ENCODE assay signal across 1 cellular context in the genomic region with DNA sequence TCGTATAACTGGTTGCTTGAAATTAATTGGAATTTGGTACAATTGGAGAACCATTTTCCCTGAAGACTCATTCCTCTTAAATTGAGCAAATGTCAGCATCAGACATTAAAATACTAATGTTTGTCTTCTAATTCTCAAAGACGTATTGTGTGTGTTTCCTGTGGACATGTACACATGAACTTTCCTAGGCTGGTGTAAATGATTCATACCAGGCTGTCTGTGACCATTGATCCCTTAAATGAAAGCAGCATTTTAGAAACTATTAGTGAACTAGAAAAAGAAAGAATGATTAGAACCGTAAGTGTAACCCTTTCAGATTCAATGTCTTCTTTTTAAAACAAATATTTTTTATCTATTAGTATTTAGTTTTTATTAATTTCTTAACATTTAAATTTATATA.
TF ChIP-seq lines count a peak whose summit lies in the region.

No MANE protein-coding gene starts in this region.

TF ChIP-seq in GM12878, 131 proteins besides CTCF, POLR2A, EP300 and RAD21 (continued from another document and continues in another):
- TF ChIP-seq, protein P1, sequence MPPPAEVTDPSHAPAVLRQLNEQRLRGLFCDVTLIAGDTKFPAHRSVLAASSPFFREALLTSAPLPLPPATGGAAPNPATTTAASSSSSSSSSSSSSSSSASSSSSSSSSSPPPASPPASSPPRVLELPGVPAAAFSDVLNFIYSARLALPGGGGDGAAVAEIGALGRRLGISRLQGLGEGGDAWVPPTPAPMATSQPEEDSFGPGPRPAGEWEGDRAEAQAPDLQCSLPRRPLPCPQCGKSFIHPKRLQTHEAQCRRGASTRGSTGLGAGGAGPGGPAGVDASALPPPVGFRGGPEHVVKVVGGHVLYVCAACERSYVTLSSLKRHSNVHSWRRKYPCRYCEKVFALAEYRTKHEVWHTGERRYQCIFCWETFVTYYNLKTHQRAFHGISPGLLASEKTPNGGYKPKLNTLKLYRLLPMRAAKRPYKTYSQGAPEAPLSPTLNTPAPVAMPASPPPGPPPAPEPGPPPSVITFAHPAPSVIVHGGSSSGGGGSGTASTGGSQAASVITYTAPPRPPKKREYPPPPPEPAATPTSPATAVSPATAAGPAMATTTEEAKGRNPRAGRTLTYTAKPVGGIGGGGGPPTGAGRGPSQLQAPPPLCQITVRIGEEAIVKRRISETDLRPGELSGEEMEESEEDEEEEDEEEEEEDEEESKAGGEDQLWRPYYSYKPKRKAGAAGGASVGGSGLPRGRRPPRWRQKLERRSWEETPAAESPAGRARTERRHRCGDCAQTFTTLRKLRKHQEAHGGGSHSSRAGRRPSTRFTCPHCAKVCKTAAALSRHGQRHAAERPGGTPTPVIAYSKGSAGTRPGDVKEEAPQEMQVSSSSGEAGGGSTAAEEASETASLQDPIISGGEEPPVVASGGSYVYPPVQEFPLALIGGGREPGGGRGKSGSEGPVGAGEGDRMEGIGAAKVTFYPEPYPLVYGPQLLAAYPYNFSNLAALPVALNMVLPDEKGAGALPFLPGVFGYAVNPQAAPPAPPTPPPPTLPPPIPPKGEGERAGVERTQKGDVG (CRISPR knock-in tag; IDR thresholded peaks at IDR 0.05), result no peak
- TF ChIP-seq, protein P2, sequence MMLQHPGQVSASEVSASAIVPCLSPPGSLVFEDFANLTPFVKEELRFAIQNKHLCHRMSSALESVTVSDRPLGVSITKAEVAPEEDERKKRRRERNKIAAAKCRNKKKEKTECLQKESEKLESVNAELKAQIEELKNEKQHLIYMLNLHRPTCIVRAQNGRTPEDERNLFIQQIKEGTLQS (IDR thresholded peaks at IDR 0.05; ENCODE audit: borderline replicate concordance, extremely low read depth, low read depth, low read length), result no peak
- TF ChIP-seq NFIC (IDR thresholded peaks at IDR 0.05; ENCODE audit: low read depth, low read length), result peak; percentile 78
- TF ChIP-seq MTA2 (IDR thresholded peaks at IDR 0.05; ENCODE audit: low read depth), result 0 out of 2 replicates have a peak, but pooled peaks have one; percentile 54
- no peak for TF ChIP-seq SP1 (IDR thresholded peaks at IDR 0.05; ENCODE audit: low read depth, low read length)
- TF ChIP-seq, protein P3, sequence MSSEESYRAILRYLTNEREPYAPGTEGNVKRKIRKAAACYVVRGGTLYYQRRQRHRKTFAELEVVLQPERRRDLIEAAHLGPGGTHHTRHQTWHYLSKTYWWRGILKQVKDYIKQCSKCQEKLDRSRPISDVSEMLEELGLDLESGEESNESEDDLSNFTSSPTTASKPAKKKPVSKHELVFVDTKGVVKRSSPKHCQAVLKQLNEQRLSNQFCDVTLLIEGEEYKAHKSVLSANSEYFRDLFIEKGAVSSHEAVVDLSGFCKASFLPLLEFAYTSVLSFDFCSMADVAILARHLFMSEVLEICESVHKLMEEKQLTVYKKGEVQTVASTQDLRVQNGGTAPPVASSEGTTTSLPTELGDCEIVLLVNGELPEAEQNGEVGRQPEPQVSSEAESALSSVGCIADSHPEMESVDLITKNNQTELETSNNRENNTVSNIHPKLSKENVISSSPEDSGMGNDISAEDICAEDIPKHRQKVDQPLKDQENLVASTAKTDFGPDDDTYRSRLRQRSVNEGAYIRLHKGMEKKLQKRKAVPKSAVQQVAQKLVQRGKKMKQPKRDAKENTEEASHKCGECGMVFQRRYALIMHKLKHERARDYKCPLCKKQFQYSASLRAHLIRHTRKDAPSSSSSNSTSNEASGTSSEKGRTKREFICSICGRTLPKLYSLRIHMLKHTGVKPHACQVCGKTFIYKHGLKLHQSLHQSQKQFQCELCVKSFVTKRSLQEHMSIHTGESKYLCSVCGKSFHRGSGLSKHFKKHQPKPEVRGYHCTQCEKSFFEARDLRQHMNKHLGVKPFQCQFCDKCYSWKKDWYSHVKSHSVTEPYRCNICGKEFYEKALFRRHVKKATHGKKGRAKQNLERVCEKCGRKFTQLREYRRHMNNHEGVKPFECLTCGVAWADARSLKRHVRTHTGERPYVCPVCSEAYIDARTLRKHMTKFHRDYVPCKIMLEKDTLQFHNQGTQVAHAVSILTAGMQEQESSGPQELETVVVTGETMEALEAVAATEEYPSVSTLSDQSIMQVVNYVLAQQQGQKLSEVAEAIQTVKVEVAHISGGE (CRISPR knock-in tag; IDR thresholded peaks at IDR 0.05), result no peak
- TF ChIP-seq TAF1 (IDR thresholded peaks at IDR 0.05; ENCODE audit: borderline replicate concordance, low read depth, low read length), result no peak
- peak; percentile 88 for TF ChIP-seq JUNB (IDR thresholded peaks at IDR 0.05)
- TF ChIP-seq GABPA (IDR thresholded peaks at IDR 0.05; ENCODE audit: low read depth), result peak; percentile 30; the same call in 1 of the 2 replicates
- TF ChIP-seq PAX5 (IDR thresholded peaks at IDR 0.05; ENCODE audit: borderline replicate concordance, low read depth, low read length), result 0 out of 2 replicates have a peak, but pooled peaks have one; percentile 31
- no peak for TF ChIP-seq TBL1XR1 (IDR thresholded peaks at IDR 0.05; ENCODE audit: low read depth, low read length)
- no peak; the same call in 1 of the 2 replicates for TF ChIP-seq ATF7 (IDR thresholded peaks at IDR 0.05; ENCODE audit: low read depth)
- no peak for TF ChIP-seq SUPT20H (IDR thresholded peaks at IDR 0.05; ENCODE audit: borderline replicate concordance, control insufficient read depth, low read depth, low read length)
- TF ChIP-seq HDAC2 (IDR thresholded peaks at IDR 0.05), result no peak
- TF ChIP-seq, protein P4, sequence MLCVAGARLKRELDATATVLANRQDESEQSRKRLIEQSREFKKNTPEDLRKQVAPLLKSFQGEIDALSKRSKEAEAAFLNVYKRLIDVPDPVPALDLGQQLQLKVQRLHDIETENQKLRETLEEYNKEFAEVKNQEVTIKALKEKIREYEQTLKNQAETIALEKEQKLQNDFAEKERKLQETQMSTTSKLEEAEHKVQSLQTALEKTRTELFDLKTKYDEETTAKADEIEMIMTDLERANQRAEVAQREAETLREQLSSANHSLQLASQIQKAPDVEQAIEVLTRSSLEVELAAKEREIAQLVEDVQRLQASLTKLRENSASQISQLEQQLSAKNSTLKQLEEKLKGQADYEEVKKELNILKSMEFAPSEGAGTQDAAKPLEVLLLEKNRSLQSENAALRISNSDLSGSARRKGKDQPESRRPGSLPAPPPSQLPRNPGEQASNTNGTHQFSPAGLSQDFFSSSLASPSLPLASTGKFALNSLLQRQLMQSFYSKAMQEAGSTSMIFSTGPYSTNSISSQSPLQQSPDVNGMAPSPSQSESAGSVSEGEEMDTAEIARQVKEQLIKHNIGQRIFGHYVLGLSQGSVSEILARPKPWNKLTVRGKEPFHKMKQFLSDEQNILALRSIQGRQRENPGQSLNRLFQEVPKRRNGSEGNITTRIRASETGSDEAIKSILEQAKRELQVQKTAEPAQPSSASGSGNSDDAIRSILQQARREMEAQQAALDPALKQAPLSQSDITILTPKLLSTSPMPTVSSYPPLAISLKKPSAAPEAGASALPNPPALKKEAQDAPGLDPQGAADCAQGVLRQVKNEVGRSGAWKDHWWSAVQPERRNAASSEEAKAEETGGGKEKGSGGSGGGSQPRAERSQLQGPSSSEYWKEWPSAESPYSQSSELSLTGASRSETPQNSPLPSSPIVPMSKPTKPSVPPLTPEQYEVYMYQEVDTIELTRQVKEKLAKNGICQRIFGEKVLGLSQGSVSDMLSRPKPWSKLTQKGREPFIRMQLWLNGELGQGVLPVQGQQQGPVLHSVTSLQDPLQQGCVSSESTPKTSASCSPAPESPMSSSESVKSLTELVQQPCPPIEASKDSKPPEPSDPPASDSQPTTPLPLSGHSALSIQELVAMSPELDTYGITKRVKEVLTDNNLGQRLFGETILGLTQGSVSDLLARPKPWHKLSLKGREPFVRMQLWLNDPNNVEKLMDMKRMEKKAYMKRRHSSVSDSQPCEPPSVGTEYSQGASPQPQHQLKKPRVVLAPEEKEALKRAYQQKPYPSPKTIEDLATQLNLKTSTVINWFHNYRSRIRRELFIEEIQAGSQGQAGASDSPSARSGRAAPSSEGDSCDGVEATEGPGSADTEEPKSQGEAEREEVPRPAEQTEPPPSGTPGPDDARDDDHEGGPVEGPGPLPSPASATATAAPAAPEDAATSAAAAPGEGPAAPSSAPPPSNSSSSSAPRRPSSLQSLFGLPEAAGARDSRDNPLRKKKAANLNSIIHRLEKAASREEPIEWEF (IDR thresholded peaks at IDR 0.05; ENCODE audit: insufficient replicate concordance, low read depth, low read length), result peak; percentile 37
- TF ChIP-seq, protein P5, sequence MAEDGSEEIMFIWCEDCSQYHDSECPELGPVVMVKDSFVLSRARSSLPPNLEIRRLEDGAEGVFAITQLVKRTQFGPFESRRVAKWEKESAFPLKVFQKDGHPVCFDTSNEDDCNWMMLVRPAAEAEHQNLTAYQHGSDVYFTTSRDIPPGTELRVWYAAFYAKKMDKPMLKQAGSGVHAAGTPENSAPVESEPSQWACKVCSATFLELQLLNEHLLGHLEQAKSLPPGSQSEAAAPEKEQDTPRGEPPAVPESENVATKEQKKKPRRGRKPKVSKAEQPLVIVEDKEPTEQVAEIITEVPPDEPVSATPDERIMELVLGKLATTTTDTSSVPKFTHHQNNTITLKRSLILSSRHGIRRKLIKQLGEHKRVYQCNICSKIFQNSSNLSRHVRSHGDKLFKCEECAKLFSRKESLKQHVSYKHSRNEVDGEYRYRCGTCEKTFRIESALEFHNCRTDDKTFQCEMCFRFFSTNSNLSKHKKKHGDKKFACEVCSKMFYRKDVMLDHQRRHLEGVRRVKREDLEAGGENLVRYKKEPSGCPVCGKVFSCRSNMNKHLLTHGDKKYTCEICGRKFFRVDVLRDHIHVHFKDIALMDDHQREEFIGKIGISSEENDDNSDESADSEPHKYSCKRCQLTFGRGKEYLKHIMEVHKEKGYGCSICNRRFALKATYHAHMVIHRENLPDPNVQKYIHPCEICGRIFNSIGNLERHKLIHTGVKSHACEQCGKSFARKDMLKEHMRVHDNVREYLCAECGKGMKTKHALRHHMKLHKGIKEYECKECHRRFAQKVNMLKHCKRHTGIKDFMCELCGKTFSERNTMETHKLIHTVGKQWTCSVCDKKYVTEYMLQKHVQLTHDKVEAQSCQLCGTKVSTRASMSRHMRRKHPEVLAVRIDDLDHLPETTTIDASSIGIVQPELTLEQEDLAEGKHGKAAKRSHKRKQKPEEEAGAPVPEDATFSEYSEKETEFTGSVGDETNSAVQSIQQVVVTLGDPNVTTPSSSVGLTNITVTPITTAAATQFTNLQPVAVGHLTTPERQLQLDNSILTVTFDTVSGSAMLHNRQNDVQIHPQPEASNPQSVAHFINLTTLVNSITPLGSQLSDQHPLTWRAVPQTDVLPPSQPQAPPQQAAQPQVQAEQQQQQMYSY (CRISPR knock-in tag; IDR thresholded peaks at IDR 0.05), result no peak
- no peak for TF ChIP-seq STAT1 (conservative IDR thresholded peaks at IDR 0.05)
- no peak for TF ChIP-seq KDM1A (IDR thresholded peaks at IDR 0.05; ENCODE audit: borderline replicate concordance)
- TF ChIP-seq ASH2L (IDR thresholded peaks at IDR 0.05; ENCODE audit: borderline replicate concordance, low read depth), result no peak
- TF ChIP-seq, protein P6, sequence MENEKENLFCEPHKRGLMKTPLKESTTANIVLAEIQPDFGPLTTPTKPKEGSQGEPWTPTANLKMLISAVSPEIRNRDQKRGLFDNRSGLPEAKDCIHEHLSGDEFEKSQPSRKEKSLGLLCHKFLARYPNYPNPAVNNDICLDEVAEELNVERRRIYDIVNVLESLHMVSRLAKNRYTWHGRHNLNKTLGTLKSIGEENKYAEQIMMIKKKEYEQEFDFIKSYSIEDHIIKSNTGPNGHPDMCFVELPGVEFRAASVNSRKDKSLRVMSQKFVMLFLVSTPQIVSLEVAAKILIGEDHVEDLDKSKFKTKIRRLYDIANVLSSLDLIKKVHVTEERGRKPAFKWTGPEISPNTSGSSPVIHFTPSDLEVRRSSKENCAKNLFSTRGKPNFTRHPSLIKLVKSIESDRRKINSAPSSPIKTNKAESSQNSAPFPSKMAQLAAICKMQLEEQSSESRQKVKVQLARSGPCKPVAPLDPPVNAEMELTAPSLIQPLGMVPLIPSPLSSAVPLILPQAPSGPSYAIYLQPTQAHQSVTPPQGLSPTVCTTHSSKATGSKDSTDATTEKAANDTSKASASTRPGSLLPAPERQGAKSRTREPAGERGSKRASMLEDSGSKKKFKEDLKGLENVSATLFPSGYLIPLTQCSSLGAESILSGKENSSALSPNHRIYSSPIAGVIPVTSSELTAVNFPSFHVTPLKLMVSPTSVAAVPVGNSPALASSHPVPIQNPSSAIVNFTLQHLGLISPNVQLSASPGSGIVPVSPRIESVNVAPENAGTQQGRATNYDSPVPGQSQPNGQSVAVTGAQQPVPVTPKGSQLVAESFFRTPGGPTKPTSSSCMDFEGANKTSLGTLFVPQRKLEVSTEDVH (IDR thresholded peaks at IDR 0.05; ENCODE audit: low read depth, partially characterized antibody), result no peak
- TF ChIP-seq ZNF384 (IDR thresholded peaks at IDR 0.05; ENCODE audit: borderline replicate concordance, low read depth, low read length), result no peak
- no peak for TF ChIP-seq IKZF1 (conservative IDR thresholded peaks at IDR 0.05)
- TF ChIP-seq, protein P7, sequence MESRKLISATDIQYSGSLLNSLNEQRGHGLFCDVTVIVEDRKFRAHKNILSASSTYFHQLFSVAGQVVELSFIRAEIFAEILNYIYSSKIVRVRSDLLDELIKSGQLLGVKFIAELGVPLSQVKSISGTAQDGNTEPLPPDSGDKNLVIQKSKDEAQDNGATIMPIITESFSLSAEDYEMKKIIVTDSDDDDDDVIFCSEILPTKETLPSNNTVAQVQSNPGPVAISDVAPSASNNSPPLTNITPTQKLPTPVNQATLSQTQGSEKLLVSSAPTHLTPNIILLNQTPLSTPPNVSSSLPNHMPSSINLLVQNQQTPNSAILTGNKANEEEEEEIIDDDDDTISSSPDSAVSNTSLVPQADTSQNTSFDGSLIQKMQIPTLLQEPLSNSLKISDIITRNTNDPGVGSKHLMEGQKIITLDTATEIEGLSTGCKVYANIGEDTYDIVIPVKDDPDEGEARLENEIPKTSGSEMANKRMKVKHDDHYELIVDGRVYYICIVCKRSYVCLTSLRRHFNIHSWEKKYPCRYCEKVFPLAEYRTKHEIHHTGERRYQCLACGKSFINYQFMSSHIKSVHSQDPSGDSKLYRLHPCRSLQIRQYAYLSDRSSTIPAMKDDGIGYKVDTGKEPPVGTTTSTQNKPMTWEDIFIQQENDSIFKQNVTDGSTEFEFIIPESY (IDR thresholded peaks at IDR 0.05), result no peak
- no peak for TF ChIP-seq SIN3A (IDR thresholded peaks at IDR 0.05; ENCODE audit: low read depth, low read length)
- no peak for TF ChIP-seq CBX3 (IDR thresholded peaks at IDR 0.05; ENCODE audit: borderline replicate concordance, low read depth)
- no peak for TF ChIP-seq ZNF217 (IDR thresholded peaks at IDR 0.05)
- TF ChIP-seq, protein P8, sequence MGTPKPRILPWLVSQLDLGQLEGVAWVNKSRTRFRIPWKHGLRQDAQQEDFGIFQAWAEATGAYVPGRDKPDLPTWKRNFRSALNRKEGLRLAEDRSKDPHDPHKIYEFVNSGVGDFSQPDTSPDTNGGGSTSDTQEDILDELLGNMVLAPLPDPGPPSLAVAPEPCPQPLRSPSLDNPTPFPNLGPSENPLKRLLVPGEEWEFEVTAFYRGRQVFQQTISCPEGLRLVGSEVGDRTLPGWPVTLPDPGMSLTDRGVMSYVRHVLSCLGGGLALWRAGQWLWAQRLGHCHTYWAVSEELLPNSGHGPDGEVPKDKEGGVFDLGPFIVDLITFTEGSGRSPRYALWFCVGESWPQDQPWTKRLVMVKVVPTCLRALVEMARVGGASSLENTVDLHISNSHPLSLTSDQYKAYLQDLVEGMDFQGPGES (IDR thresholded peaks at IDR 0.05), result no peak
- TF ChIP-seq ETV6 (conservative IDR thresholded peaks at IDR 0.05 in 1 of 2, IDR thresholded peaks at IDR 0.05 in 1 of 2; ENCODE audit: borderline replicate concordance in 1 of 2, low read depth in 1 of 2), result peak in 1 of 2 experiments; percentile 56; a peak in 1 of 4 replicates
- no peak for TF ChIP-seq SMAD5 (IDR thresholded peaks at IDR 0.05; ENCODE audit: low read depth)
- no peak for TF ChIP-seq SREBF2 (IDR thresholded peaks at IDR 0.05; ENCODE audit: low read length)
- no peak for TF ChIP-seq SIX5 (IDR thresholded peaks at IDR 0.05; ENCODE audit: low read depth, low read length, severe bottlenecking)
- TF ChIP-seq PAX8 (IDR thresholded peaks at IDR 0.05), result no peak
